ENCODE assay signal across 1 cellular context in the genomic region with DNA sequence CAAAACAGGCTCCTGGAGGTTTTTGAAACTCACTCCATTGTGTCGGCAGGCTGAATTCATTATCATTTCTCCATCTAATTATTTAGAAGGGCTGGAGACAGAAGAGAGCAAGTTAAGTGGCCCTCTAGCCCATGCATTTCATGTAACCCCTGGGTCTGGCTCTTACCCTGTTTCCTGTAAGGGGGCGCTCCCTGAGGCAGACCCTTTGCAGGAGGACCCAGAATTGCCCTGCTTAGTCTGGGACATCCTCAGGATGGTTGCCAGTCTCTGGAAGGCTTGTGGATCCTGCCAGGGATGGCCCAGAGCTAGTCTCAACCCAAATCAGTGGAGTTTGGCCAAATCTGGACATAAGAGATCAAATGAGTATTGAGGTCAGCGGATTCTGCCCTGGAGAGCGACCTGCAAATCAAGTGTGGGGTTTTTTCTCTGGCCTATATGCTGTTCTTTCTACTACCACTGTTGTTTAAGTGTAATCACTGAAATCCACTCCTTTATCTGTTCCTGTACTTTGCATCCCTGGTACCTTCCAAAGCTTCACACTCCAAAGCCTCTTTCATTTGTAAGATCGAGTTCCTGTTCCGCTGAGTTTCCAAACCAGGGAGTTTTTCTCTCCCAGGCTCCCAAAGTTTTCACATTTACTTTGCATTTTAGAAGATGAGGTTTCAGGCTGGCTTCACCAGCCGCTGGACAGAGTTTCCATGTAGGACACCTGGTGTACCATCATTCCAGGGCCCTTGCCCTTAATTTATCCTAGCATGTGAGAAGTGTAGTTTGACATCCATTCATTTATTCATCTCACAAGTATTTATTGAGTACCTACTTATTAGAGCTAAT.
TF ChIP-seq lines count a peak whose summit lies in the region.

No MANE protein-coding gene starts in this region.

TF ChIP-seq in HepG2, 621 proteins besides CTCF, POLR2A, EP300 and RAD21 (continued from another document):
- TF ChIP-seq, protein P1, sequence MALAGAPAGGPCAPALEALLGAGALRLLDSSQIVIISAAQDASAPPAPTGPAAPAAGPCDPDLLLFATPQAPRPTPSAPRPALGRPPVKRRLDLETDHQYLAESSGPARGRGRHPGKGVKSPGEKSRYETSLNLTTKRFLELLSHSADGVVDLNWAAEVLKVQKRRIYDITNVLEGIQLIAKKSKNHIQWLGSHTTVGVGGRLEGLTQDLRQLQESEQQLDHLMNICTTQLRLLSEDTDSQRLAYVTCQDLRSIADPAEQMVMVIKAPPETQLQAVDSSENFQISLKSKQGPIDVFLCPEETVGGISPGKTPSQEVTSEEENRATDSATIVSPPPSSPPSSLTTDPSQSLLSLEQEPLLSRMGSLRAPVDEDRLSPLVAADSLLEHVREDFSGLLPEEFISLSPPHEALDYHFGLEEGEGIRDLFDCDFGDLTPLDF (CRISPR knock-in tag; IDR thresholded peaks at IDR 0.05) = no peak
- peak; percentile 49; the same call in 1 of the 2 replicates for TF ChIP-seq GFI1 (CRISPR knock-in tag; IDR thresholded peaks at IDR 0.05; ENCODE audit: borderline replicate concordance)
- peak; percentile 31 for TF ChIP-seq U2AF1 (optimal IDR thresholded peaks at IDR 0.05; ENCODE audit: low read depth, low read length)
- TF ChIP-seq, protein P2, sequence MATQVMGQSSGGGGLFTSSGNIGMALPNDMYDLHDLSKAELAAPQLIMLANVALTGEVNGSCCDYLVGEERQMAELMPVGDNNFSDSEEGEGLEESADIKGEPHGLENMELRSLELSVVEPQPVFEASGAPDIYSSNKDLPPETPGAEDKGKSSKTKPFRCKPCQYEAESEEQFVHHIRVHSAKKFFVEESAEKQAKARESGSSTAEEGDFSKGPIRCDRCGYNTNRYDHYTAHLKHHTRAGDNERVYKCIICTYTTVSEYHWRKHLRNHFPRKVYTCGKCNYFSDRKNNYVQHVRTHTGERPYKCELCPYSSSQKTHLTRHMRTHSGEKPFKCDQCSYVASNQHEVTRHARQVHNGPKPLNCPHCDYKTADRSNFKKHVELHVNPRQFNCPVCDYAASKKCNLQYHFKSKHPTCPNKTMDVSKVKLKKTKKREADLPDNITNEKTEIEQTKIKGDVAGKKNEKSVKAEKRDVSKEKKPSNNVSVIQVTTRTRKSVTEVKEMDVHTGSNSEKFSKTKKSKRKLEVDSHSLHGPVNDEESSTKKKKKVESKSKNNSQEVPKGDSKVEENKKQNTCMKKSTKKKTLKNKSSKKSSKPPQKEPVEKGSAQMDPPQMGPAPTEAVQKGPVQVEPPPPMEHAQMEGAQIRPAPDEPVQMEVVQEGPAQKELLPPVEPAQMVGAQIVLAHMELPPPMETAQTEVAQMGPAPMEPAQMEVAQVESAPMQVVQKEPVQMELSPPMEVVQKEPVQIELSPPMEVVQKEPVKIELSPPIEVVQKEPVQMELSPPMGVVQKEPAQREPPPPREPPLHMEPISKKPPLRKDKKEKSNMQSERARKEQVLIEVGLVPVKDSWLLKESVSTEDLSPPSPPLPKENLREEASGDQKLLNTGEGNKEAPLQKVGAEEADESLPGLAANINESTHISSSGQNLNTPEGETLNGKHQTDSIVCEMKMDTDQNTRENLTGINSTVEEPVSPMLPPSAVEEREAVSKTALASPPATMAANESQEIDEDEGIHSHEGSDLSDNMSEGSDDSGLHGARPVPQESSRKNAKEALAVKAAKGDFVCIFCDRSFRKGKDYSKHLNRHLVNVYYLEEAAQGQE (IDR thresholded peaks at IDR 0.05; ENCODE audit: borderline replicate concordance in 1 of 2, low read depth in 1 of 2, low read length in 2 of 2) = 0 out of 4 replicates have a peak, but pooled peaks of 1 of the 2 experiments have one; percentile 9
- TF ChIP-seq SRSF9 (IDR thresholded peaks at IDR 0.05; ENCODE audit: borderline replicate concordance, insufficient read depth, low read depth, low read length, poor library complexity, severe bottlenecking) = no peak
- TF ChIP-seq FOXA1 (IDR thresholded peaks at IDR 0.05) = no peak
- TF ChIP-seq FOXA1 (CRISPR knock-in tag; IDR thresholded peaks at IDR 0.05) = no peak
- peak; percentile 24; the same call in 1 of the 2 replicates for TF ChIP-seq ZFX (CRISPR knock-in tag; IDR thresholded peaks at IDR 0.05; ENCODE audit: low read depth)
- TF ChIP-seq RBFOX2 (IDR thresholded peaks at IDR 0.05; ENCODE audit: low read depth, low read length) = peak; percentile 55
- no peak for TF ChIP-seq DR1 (CRISPR knock-in tag; IDR thresholded peaks at IDR 0.05)
